16 cellular contexts compared by ENCODE assay signal in genomic region chr6:7959453-7959852, GRCh38.
"Had no signal": no experiment of that assay in that cellular context is flagged by ENCODE, and none has a peak within 500 bp of the region (broad histone marks: within the 10 kb centered on the region; RNA-seq: fewer than 3 reads in every experiment).

No MANE protein-coding gene starts in this region.

- FAIRE-seq: endometrium, keratinocyte, urothelium cell line had no signal

- ATAC-seq: effector memory CD8-positive, alpha-beta T cell; gastrocnemius medialis; left lobe of liver; naive thymus-derived CD8-positive, alpha-beta T cell; stimulated activated naive B cell treated with anti-CD40 and anti-IgM and Interleukin-4, amounts not matched to agents 10 μg/mL and 1 μg/mL and 100 μg/mL, for 72 hours had no signal

- DNase-seq: effector memory CD8-positive, alpha-beta T cell; foreskin fibroblast; gastrocnemius medialis; mesenchymal stem cell; naive thymus-derived CD8-positive, alpha-beta T cell; nephron progenitor cell; nucleus accumbens; sigmoid colon; spleen; stimulated activated CD4-positive, alpha-beta T cell treated with anti-CD3 and anti-CD28 coated beads, Interleukin-2, amount 100 ng/mL, for 48 hours; stimulated activated naive B cell treated with anti-CD40 and anti-IgM and Interleukin-4, amounts not matched to agents 10 μg/mL and 1 μg/mL and 100 μg/mL, for 72 hours; upper lobe of left lung had no signal
